10 cellular contexts compared by ENCODE assay signal in the genomic region with DNA sequence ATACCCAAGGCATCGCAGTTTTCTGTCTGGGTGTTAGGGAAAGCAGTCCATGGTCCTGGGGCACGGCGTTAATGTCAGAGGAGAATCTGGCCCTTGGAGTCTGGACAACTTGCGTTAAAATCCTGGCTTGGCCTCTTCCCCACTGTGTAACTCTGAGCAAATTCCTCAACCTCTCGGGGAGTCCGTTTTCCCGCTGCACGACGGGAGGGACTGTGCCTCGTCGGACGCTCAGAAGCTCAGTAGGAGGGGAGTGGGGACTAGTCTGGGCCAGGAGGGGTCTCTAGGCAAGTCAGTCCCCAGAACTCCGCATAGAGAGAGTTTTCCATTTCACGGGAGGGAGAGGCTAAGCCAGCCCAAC. TPM values are rescaled to one million over a fixed set of nuclear protein-coding genes. Genes with fewer than 3 reads are reported as not detected.
DNase-seq lines count a peak whose midpoint lies in the region; TF ChIP-seq lines count a peak whose summit lies in the region.
"Had no signal": no experiment of that assay in that cellular context is flagged by ENCODE, and none has a peak within 500 bp of the region (broad histone marks: within the 10 kb centered on the region; RNA-seq: fewer than 3 reads in every experiment).

No MANE protein-coding gene starts in this region.

- no peak for TF ChIP-seq CTCF in H9 (conservative IDR thresholded peaks at IDR 0.05)
- TF ChIP-seq CTCF in SK-N-SH (IDR thresholded peaks at IDR 0.05): no peak

- H2AFZ ChIP-seq in H9 (ENCODE audit: low read length): no peak overlapping the region
- no peak overlapping the region for H2AFZ ChIP-seq in SK-N-SH (ENCODE audit: low read depth)

- no CpG with 5 or more reads among the region's 14 CpGs for WGBS in H9 (ENCODE audit: extremely low coverage, insufficient read length, low lambda C conversion rate)
- WGBS in SK-N-SH (ENCODE audit: low lambda C conversion rate): 23% methylated on average over 14 of the region's 14 CpGs

- no peak overlapping the region for H4K8ac ChIP-seq in H9 (replicated peaks; ENCODE audit: insufficient read length, low read depth, low read length)

- H3K27ac Mint-ChIP-seq in H9: no peak overlapping the region

- peak overlapping the region; percentile 54 to 75 for H3K4me3 Mint-ChIP-seq in H9

- H3K4me1 ChIP-seq in H9 (ENCODE audit: insufficient read depth, low read length) (no peaks in the 10 kb centered on the region), SK-N-SH (ENCODE audit: control insufficient read depth in 1 of 2, insufficient read depth in 2 of 2, low read depth in 1 of 2, low read length in 1 of 2) (peaks cover 4 to 13% of the 10 kb centered on the region in 2 experiments; a peak in 1 of 4 replicates), iPS-20b (ENCODE audit: insufficient read depth, low read length) (peaks cover 5% of the 10 kb centered on the region; the same call in 1 of the 2 replicates), skeletal muscle tissue (ENCODE audit: control insufficient read depth in 3 of 3, insufficient read depth in 3 of 3, low read length in 3 of 3) (peaks cover 7 to 11% (median 9%) of the 10 kb centered on the region in 3 donors)

- H3K27ac ChIP-seq in H9 (ENCODE audit: insufficient read length, low read depth, low read length) (no peak overlapping the region), SK-N-SH (ENCODE audit: low read depth in 2 of 2, low read length in 1 of 2) (no peak overlapping the region), iPS-20b (ENCODE audit: low read length) (no peak overlapping the region), skeletal muscle tissue (ENCODE audit: low read depth, low read length) (no peak overlapping the region)

- no peak overlapping the region for H2BK12ac ChIP-seq in H9 (ENCODE audit: insufficient read length, low read depth, low read length)

- POLR2A ChIA-PET in SK-N-SH (lab: Yijun Ruan, JAX): no interaction called here

- H3K23me2 ChIP-seq in H9 (ENCODE audit: insufficient read length, low read depth, low read length, poor library complexity, severe bottlenecking): peaks cover 10% of the 10 kb centered on the region

- no peak overlapping the region for H3T11ph ChIP-seq in H9 (ENCODE audit: low read length)

- H4K91ac ChIP-seq in H9 (ENCODE audit: insufficient read length, low read depth, low read length): no peak overlapping the region

- no peak overlapping the region for H2BK15ac ChIP-seq in H9 (ENCODE audit: low read depth, low read length)

- H3K9ac ChIP-seq in H9 (ENCODE audit: extremely low read depth, insufficient read length, low read length) (no peak overlapping the region), SK-N-SH (no peak overlapping the region), iPS-20b (ENCODE audit: low read depth, low read length) (no peak overlapping the region), skeletal muscle tissue (ENCODE audit: low read depth in 1 of 3, low read length in 3 of 3) (no peak overlapping the region)

- no peak for TF ChIP-seq EP300 in SK-N-SH (IDR thresholded peaks at IDR 0.05; ENCODE audit: borderline replicate concordance in 1 of 2, low read depth in 1 of 2, low read length in 1 of 2)

- H3K4me3 ChIP-seq in SK-N-SH (ENCODE audit: low read depth in 2 of 2, low read length in 1 of 2) (no peak overlapping the region), iPS-20b (ENCODE audit: low read length) (peak overlapping the region; percentile 67), skeletal muscle tissue (ENCODE audit: low read length in 3 of 3) (peak overlapping the region; percentile 58 to 65 (median 59))

- no peak overlapping the region for H3K56ac ChIP-seq in H9 (ENCODE audit: insufficient read length, low read depth, low read length)

- H3K36me3 ChIP-seq in SK-N-SH (replicated peaks in 1 of 2; ENCODE audit: control insufficient read depth in 1 of 2, insufficient read depth in 2 of 2, low read length in 1 of 2) (no peaks in the 10 kb centered on the region), iPS-20b (ENCODE audit: insufficient read depth, low read depth, low read length) (no peaks in the 10 kb centered on the region), skeletal muscle tissue (ENCODE audit: control insufficient read depth in 3 of 3, insufficient read depth in 3 of 3, low read length in 3 of 3) (no peaks in the 10 kb centered on the region)

- H3K9me3 ChIP-seq in H9 (ENCODE audit: control insufficient read depth, low read depth, low read length) (no peaks in the 10 kb centered on the region), SK-N-SH (no peaks in the 10 kb centered on the region), iPS-20b (ENCODE audit: insufficient read depth, low read depth, low read length) (peaks cover 6% of the 10 kb centered on the region; the same call in 1 of the 2 replicates), skeletal muscle tissue (ENCODE audit: control insufficient read depth in 3 of 3, low read length in 3 of 3) (no peaks in the 10 kb centered on the region)

- no peak for DNase-seq in H9
- no peak for DNase-seq in SK-N-SH
- no peak for DNase-seq in DMS53 treated with DMSO at 0.1 percent for 48 hours (lab: John Stamatoyannopoulos, UW; ENCODE audit: unreplicated experiment)
- no peak for DNase-seq in stimulated activated CD4-positive, alpha-beta T cell treated with anti-CD3 and anti-CD28 coated beads, Interleukin-15, amount 100 ng/mL, for 24 hours
- no peak for DNase-seq in medulla oblongata (ENCODE audit: extremely low spot score)
- no peak for DNase-seq in NCI-H1092 treated with DMSO at 0.1 percent for 48 hours (lab: John Stamatoyannopoulos, UW)
- DNase-seq: activated CD4-positive, alpha-beta T cell treated with anti-CD3 and anti-CD28 coated beads for 1 hour; NK-92 treated with Interleukin-12 subunit alpha and Interleukin-12 subunit beta, amount 100 ng/mL, for 24 hours had no signal

- peaks cover 96% of the 10 kb centered on the region for H3K27me3 Mint-ChIP-seq in H9 (ENCODE audit: low read depth)

- no peak overlapping the region for H2AK5ac ChIP-seq in H9 (ENCODE audit: insufficient read length, low read length)

- H3K9me3 Mint-ChIP-seq in H9: no peaks in the 10 kb centered on the region; a peak in 2 of 5 replicates

- no peak overlapping the region for H3K23ac ChIP-seq in H9 (ENCODE audit: insufficient read length, low read depth, low read length)

- peaks cover 22 to 25% of the 10 kb centered on the region in 2 experiments for H3K4me1 Mint-ChIP-seq in H9

- no peak overlapping the region for H3K14ac ChIP-seq in H9 (ENCODE audit: insufficient read depth, low read length)

- H3K79me1 ChIP-seq in H9 (ENCODE audit: insufficient read depth, low read depth, low read length, poor library complexity, severe bottlenecking): no peaks in the 10 kb centered on the region

- CTCF ChIA-PET in SK-N-SH (lab: Yijun Ruan, JAX): interaction anchor here (0.7 to 1.6 kb wide), 5 partner anchors 338 to 682 kb away, joined by 3 to 8 read pairs (median 3); no protein-coding TSS in a partner anchor

- H3K4me2 ChIP-seq in H9 (ENCODE audit: insufficient read depth, insufficient read length, low read length) (peak overlapping the region; percentile 66), SK-N-SH (peak overlapping the region; percentile 86)

- no peaks in the 10 kb centered on the region for H3F3A ChIP-seq in SK-N-SH (replicated peaks; ENCODE audit: insufficient read depth)

- no peaks in the 10 kb centered on the region for H3K9me2 ChIP-seq in SK-N-SH

- no peak overlapping the region for H2BK5ac ChIP-seq in H9 (ENCODE audit: insufficient read length, low read length)

- H3K79me2 ChIP-seq in H9 (ENCODE audit: insufficient read depth, low read length): no peaks in the 10 kb centered on the region
- H3K79me2 ChIP-seq in SK-N-SH (ENCODE audit: insufficient read depth): no peaks in the 10 kb centered on the region

- no peak overlapping the region for H3K18ac ChIP-seq in H9 (ENCODE audit: insufficient read length, low read depth, low read length)

- no peak overlapping the region for H3K4ac ChIP-seq in H9 (ENCODE audit: low read depth, low read length)

- no peak overlapping the region for H4K5ac ChIP-seq in H9 (ENCODE audit: insufficient read length, low read depth, low read length)

- H4K20me1 ChIP-seq in H9 (ENCODE audit: control insufficient read depth, insufficient read depth, insufficient read length): no peaks in the 10 kb centered on the region
- H4K20me1 ChIP-seq in SK-N-SH (ENCODE audit: insufficient read depth): peaks cover 9% of the 10 kb centered on the region; the same call in 1 of the 2 replicates

- no peak overlapping the region for H2BK20ac ChIP-seq in H9 (ENCODE audit: low read depth, low read length, poor library complexity, severe bottlenecking)

- H3K27me3 ChIP-seq in H9 (ENCODE audit: insufficient read depth, low read length) (peaks cover 73% of the 10 kb centered on the region), SK-N-SH (ENCODE audit: insufficient read depth) (peaks cover 82% of the 10 kb centered on the region), iPS-20b (ENCODE audit: insufficient read depth, low read length) (peaks cover 94% of the 10 kb centered on the region), skeletal muscle tissue (ENCODE audit: control insufficient read depth in 3 of 3, insufficient read depth in 3 of 3, low read length in 3 of 3) (peaks cover 52 to 59% (median 53%) of the 10 kb centered on the region in 3 donors)

- no peak overlapping the region for H2BK120ac ChIP-seq in H9 (ENCODE audit: low read depth, low read length, poor library complexity, severe bottlenecking)

- H3K36me3 Mint-ChIP-seq in H9 (ENCODE audit: insufficient read depth in 1 of 3, low read depth in 3 of 3): no peaks in the 10 kb centered on the region

- no peak for TF ChIP-seq RAD21 in SK-N-SH (IDR thresholded peaks at IDR 0.05; ENCODE audit: low read length)

TF ChIP-seq in SK-N-SH, 30 proteins besides CTCF, POLR2A, EP300 and RAD21 (continues in another document):
- no peak for TF ChIP-seq FOSL2 (IDR thresholded peaks at IDR 0.05; ENCODE audit: borderline replicate concordance, low read depth)
- TF ChIP-seq JUND (IDR thresholded peaks at IDR 0.05): no peak

RNA-seq across cellular contexts. Expression of a gene that starts 6.6 kb away (rescaled TPM):
- total RNA-seq in H9 (2021): not detected in 2 replicates
- not detected in 2 replicates for polyA plus RNA-seq in SK-N-SH (2012; rRNA removed)
- polyA plus RNA-seq in SK-N-SH (2012; cell fraction: cytosol; rRNA removed): not detected in 2 replicates
- polyA plus RNA-seq in SK-N-SH (2012; cell fraction: nucleus; rRNA removed): 0.01 TPM in 1 of 2 replicates, not detected in the other
- total RNA-seq in skeletal muscle tissue: not detected

RNA-seq across cellular contexts. Expression of a gene that starts 36.1 kb away (rescaled TPM):
- not detected in 2 replicates for total RNA-seq in H9 (2021)
- not detected in 2 replicates for polyA plus RNA-seq in SK-N-SH (2012; rRNA removed)
- polyA plus RNA-seq in SK-N-SH (2012; cell fraction: cytosol; rRNA removed): not detected in 2 replicates
- not detected in 2 replicates for polyA plus RNA-seq in SK-N-SH (2012; cell fraction: nucleus; rRNA removed)
- total RNA-seq in skeletal muscle tissue: 0.52 TPM

RNA-seq across cellular contexts. Expression of a gene that starts 51.0 kb away (rescaled TPM):
- not detected in 2 replicates for total RNA-seq in H9 (2021)
- polyA plus RNA-seq in SK-N-SH (2012; rRNA removed): not detected in 2 replicates
- polyA plus RNA-seq in SK-N-SH (2012; cell fraction: cytosol; rRNA removed): not detected in 2 replicates
- not detected in 2 replicates for polyA plus RNA-seq in SK-N-SH (2012; cell fraction: nucleus; rRNA removed)
- 2.1 TPM for total RNA-seq in skeletal muscle tissue

Comparison
In these comparisons a context has a peak if more than half of its experiments do, and no peak if none do; other contexts are left out.
1. H3K4me3 ChIP-seq: peak in iPS-20b (single experiment) and skeletal muscle tissue (3 of 3); none in SK-N-SH (0 of 2).